8 cellular contexts compared by ENCODE assay signal in genomic region chr10:79242620-79243152, GRCh38.
DNase-seq lines count a peak whose midpoint lies in the region; ATAC-seq and TF ChIP-seq lines count a peak whose summit lies in the region.

No MANE protein-coding gene starts in this region.

- CTCF ChIA-PET in HEK293T (lab: Yijun Ruan, JAX) = no interaction called here
- CTCF ChIA-PET in activated CD8-positive, alpha-beta T cell treated with anti-CD3 and anti-CD28 coated beads, Interleukin-2, amount 10 ng/mL, durations not matched to agents 7 days and 5 days (lab: Charles Lee) = no interaction called here

- H3K4me3 Mint-ChIP-seq in activated CD8-positive, alpha-beta T cell treated with anti-CD3 and anti-CD28 coated beads, Interleukin-2, amount 10 ng/mL, durations not matched to agents 7 days and 5 days = peak overlapping the region; percentile 80
- no peak overlapping the region for H3K4me3 Mint-ChIP-seq in endothelial cell (ENCODE audit: unreplicated experiment)
- peak overlapping the region; percentile 64 for H3K4me3 Mint-ChIP-seq in mesothelial cell of epicardium
- H3K4me3 Mint-ChIP-seq in stimulated activated memory B cell treated with anti-CD40 and anti-IgM and Interleukin-4, amounts not matched to agents 10 μg/mL and 1 μg/mL and 100 μg/mL, for 72 hours = peak overlapping the region; percentile 86

- no peak for TF ChIP-seq CTCF in endothelial cell (IDR thresholded peaks at IDR 0.05; ENCODE audit: unreplicated experiment)
- no peak for TF ChIP-seq CTCF in mesothelial cell of epicardium (IDR thresholded peaks at IDR 0.05; ENCODE audit: unreplicated experiment)

- peak overlapping the region; percentile 75 for H3K27ac Mint-ChIP-seq in activated CD8-positive, alpha-beta T cell treated with anti-CD3 and anti-CD28 coated beads, Interleukin-2, amount 10 ng/mL, durations not matched to agents 7 days and 5 days
- H3K27ac Mint-ChIP-seq in endothelial cell (ENCODE audit: unreplicated experiment) = no peak overlapping the region
- no peak overlapping the region for H3K27ac Mint-ChIP-seq in mesothelial cell of epicardium
- peak overlapping the region; percentile 97 for H3K27ac Mint-ChIP-seq in stimulated activated memory B cell treated with anti-CD40 and anti-IgM and Interleukin-4, amounts not matched to agents 10 μg/mL and 1 μg/mL and 100 μg/mL, for 72 hours

- peaks cover 60% of the 10 kb centered on the region for H3K4me1 Mint-ChIP-seq in activated CD8-positive, alpha-beta T cell treated with anti-CD3 and anti-CD28 coated beads, Interleukin-2, amount 10 ng/mL, durations not matched to agents 7 days and 5 days (ENCODE audit: low read depth)
- H3K4me1 Mint-ChIP-seq in endothelial cell (ENCODE audit: unreplicated experiment) = peaks cover 71% of the 10 kb centered on the region
- H3K4me1 Mint-ChIP-seq in mesothelial cell of epicardium = peaks cover 68% of the 10 kb centered on the region
- H3K4me1 Mint-ChIP-seq in stimulated activated memory B cell treated with anti-CD40 and anti-IgM and Interleukin-4, amounts not matched to agents 10 μg/mL and 1 μg/mL and 100 μg/mL, for 72 hours = peaks cover 67% of the 10 kb centered on the region

- no peaks in the 10 kb centered on the region for H3K27me3 Mint-ChIP-seq in activated CD8-positive, alpha-beta T cell treated with anti-CD3 and anti-CD28 coated beads, Interleukin-2, amount 10 ng/mL, durations not matched to agents 7 days and 5 days (ENCODE audit: low read depth)
- peaks cover 28% of the 10 kb centered on the region for H3K27me3 Mint-ChIP-seq in endothelial cell (ENCODE audit: unreplicated experiment)
- H3K27me3 Mint-ChIP-seq in mesothelial cell of epicardium (ENCODE audit: low read depth) = no peaks in the 10 kb centered on the region
- H3K27me3 Mint-ChIP-seq in stimulated activated memory B cell treated with anti-CD40 and anti-IgM and Interleukin-4, amounts not matched to agents 10 μg/mL and 1 μg/mL and 100 μg/mL, for 72 hours = no peaks in the 10 kb centered on the region

- no peaks in the 10 kb centered on the region for H3K9me3 Mint-ChIP-seq in activated CD8-positive, alpha-beta T cell treated with anti-CD3 and anti-CD28 coated beads, Interleukin-2, amount 10 ng/mL, durations not matched to agents 7 days and 5 days (ENCODE audit: insufficient read depth)
- H3K9me3 Mint-ChIP-seq in endothelial cell (ENCODE audit: unreplicated experiment) = no peaks in the 10 kb centered on the region
- H3K9me3 Mint-ChIP-seq in mesothelial cell of epicardium = no peaks in the 10 kb centered on the region
- H3K9me3 Mint-ChIP-seq in stimulated activated memory B cell treated with anti-CD40 and anti-IgM and Interleukin-4, amounts not matched to agents 10 μg/mL and 1 μg/mL and 100 μg/mL, for 72 hours = no peaks in the 10 kb centered on the region

- peak; percentile 48 for ATAC-seq in activated CD8-positive, alpha-beta T cell treated with anti-CD3 and anti-CD28 coated beads, Interleukin-2, amount 10 ng/mL, durations not matched to agents 7 days and 5 days
- peak; percentile 68 for ATAC-seq in stimulated activated memory B cell treated with anti-CD40 and anti-IgM and Interleukin-4, amounts not matched to agents 10 μg/mL and 1 μg/mL and 100 μg/mL, for 72 hours

- peaks cover 12% of the 10 kb centered on the region for H3K36me3 Mint-ChIP-seq in activated CD8-positive, alpha-beta T cell treated with anti-CD3 and anti-CD28 coated beads, Interleukin-2, amount 10 ng/mL, durations not matched to agents 7 days and 5 days (ENCODE audit: low read depth)
- H3K36me3 Mint-ChIP-seq in endothelial cell (ENCODE audit: low read depth, unreplicated experiment) (peaks cover 18% of the 10 kb centered on the region), mesothelial cell of epicardium (no peaks in the 10 kb centered on the region)
- H3K36me3 Mint-ChIP-seq in stimulated activated memory B cell treated with anti-CD40 and anti-IgM and Interleukin-4, amounts not matched to agents 10 μg/mL and 1 μg/mL and 100 μg/mL, for 72 hours = peaks cover 24% of the 10 kb centered on the region

- POLR2A ChIA-PET in HEK293T (lab: Yijun Ruan, JAX) = interaction anchor here (0.8 to 2.1 kb wide), 3 partner anchors 9 to 26 kb away, joined by 4 to 7 read pairs (median 5); no protein-coding TSS in a partner anchor
- POLR2A ChIA-PET in activated CD8-positive, alpha-beta T cell treated with anti-CD3 and anti-CD28 coated beads, Interleukin-2, amount 10 ng/mL, durations not matched to agents 7 days and 5 days (lab: Charles Lee) = interaction anchor here (0.9 to 3.6 kb wide), 6 partner anchors 14 to 106 kb away, joined by 3 to 18 read pairs (median 4); no protein-coding TSS in a partner anchor

- peak; percentile 30 for DNase-seq in GM04503 (ENCODE audit: low read depth)
- DNase-seq in HEK293T (ENCODE audit: extremely low spot score) = peak; percentile 82
- DNase-seq in NCI-H2107 treated with DMSO at 0.1 percent for 48 hours (lab: John Stamatoyannopoulos, UW; ENCODE audit: unreplicated experiment) = peak; percentile 26
- DNase-seq in activated CD8-positive, alpha-beta T cell treated with anti-CD3 and anti-CD28 coated beads, Interleukin-2, amount 10 ng/mL, durations not matched to agents 7 days and 5 days = peak; percentile 80
- DNase-seq in endothelial cell (ENCODE audit: low spot score) = peak; percentile 73
- peak; percentile 53 to 75 for DNase-seq in mesothelial cell of epicardium (ENCODE audit: low spot score in 2 of 2, unreplicated experiment in 2 of 2)
- no peak for DNase-seq in HT-29 (ENCODE audit: low spot score)

TF ChIP-seq in HEK293T, 16 proteins besides CTCF, POLR2A, EP300 and RAD21:
- TF ChIP-seq, protein P1, sequence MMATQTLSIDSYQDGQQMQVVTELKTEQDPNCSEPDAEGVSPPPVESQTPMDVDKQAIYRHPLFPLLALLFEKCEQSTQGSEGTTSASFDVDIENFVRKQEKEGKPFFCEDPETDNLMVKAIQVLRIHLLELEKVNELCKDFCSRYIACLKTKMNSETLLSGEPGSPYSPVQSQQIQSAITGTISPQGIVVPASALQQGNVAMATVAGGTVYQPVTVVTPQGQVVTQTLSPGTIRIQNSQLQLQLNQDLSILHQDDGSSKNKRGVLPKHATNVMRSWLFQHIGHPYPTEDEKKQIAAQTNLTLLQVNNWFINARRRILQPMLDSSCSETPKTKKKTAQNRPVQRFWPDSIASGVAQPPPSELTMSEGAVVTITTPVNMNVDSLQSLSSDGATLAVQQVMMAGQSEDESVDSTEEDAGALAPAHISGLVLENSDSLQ (IDR thresholded peaks at IDR 0.05) = no peak
- no peak for TF ChIP-seq ZNF384 (IDR thresholded peaks at IDR 0.05)
- TF ChIP-seq HDGF (IDR thresholded peaks at IDR 0.05; ENCODE audit: borderline replicate concordance) = no peak
- no peak for TF ChIP-seq FOXK2 (IDR thresholded peaks at IDR 0.05)
- no peak for TF ChIP-seq ELF4 (IDR thresholded peaks at IDR 0.05)
- no peak for TF ChIP-seq SP1 (IDR thresholded peaks at IDR 0.05)
- TF ChIP-seq NFRKB (IDR thresholded peaks at IDR 0.05) = no peak
- no peak for TF ChIP-seq TARDBP (IDR thresholded peaks at IDR 0.05)
- no peak for TF ChIP-seq SUZ12 (IDR thresholded peaks at IDR 0.05)
- 0 out of 2 replicates have a peak, but pooled peaks have one; percentile 30 for TF ChIP-seq ARNT (IDR thresholded peaks at IDR 0.05)
- peak; percentile 74 for TF ChIP-seq L3MBTL2 (conservative IDR thresholded peaks at IDR 0.05)

Comparison
In these comparisons a context has a peak if more than half of its experiments do, and no peak if none do; other contexts are left out.
1. H3K27ac Mint-ChIP-seq: peak in activated CD8-positive, alpha-beta T cell treated with anti-CD3 and anti-CD28 coated beads, Interleukin-2, amount 10 ng/mL, durations not matched to agents 7 days and 5 days (single experiment) and stimulated activated memory B cell treated with anti-CD40 and anti-IgM and Interleukin-4, amounts not matched to agents 10 μg/mL and 1 μg/mL and 100 μg/mL, for 72 hours (single experiment); none in endothelial cell (single experiment) and mesothelial cell of epicardium (single experiment).